1 cellular context compared by ENCODE assay signal in the genomic region with DNA sequence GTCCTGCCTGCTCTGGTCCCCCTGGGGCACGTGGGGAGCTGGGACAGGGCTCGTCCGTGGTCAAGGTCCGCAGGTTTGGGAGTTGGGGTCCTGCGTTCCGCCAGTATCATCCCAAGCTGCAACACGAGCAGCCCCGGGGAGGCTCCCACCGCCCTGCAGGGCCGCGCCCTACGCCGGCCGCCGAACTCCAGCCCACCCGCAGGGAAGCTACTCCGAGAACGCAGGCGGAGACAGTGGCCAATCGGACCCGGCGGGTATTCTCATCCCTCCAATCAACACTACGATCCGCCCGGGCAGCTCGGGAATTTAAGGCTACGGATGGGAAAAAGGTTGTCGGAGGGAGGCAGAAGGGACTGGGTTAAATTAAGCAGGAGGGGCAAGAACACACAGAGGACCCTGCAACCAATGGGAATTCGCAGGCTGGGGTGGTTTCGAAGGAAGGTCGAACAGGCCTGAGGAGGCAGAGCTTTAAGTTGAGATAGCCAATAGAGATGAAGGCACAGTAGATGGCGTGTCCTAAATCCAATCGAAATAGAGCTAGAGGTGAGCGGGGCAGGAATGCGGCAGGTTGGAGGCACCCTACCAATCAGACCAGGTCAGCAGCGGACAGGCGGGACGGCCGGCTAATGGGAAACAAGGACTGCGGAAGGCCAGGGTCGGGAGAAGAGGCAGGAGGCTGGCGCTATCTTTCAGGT.
TF ChIP-seq lines count a peak whose summit lies in the region.

No MANE protein-coding gene starts in this region.

TF ChIP-seq in HepG2, 621 proteins besides CTCF, POLR2A, EP300 and RAD21 (continued from another document and continues in another):
- TF ChIP-seq, protein P1, sequence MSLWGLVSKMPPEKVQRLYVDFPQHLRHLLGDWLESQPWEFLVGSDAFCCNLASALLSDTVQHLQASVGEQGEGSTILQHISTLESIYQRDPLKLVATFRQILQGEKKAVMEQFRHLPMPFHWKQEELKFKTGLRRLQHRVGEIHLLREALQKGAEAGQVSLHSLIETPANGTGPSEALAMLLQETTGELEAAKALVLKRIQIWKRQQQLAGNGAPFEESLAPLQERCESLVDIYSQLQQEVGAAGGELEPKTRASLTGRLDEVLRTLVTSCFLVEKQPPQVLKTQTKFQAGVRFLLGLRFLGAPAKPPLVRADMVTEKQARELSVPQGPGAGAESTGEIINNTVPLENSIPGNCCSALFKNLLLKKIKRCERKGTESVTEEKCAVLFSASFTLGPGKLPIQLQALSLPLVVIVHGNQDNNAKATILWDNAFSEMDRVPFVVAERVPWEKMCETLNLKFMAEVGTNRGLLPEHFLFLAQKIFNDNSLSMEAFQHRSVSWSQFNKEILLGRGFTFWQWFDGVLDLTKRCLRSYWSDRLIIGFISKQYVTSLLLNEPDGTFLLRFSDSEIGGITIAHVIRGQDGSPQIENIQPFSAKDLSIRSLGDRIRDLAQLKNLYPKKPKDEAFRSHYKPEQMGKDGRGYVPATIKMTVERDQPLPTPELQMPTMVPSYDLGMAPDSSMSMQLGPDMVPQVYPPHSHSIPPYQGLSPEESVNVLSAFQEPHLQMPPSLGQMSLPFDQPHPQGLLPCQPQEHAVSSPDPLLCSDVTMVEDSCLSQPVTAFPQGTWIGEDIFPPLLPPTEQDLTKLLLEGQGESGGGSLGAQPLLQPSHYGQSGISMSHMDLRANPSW (CRISPR knock-in tag; IDR thresholded peaks at IDR 0.05; ENCODE audit: borderline replicate concordance) = peak; percentile 15; the same call in 1 of the 2 replicates
- TF ChIP-seq, protein P2, sequence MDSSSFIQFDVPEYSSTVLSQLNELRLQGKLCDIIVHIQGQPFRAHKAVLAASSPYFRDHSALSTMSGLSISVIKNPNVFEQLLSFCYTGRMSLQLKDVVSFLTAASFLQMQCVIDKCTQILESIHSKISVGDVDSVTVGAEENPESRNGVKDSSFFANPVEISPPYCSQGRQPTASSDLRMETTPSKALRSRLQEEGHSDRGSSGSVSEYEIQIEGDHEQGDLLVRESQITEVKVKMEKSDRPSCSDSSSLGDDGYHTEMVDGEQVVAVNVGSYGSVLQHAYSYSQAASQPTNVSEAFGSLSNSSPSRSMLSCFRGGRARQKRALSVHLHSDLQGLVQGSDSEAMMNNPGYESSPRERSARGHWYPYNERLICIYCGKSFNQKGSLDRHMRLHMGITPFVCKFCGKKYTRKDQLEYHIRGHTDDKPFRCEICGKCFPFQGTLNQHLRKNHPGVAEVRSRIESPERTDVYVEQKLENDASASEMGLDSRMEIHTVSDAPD (CRISPR knock-in tag; IDR thresholded peaks at IDR 0.05) = no peak
- TF ChIP-seq, protein P3, sequence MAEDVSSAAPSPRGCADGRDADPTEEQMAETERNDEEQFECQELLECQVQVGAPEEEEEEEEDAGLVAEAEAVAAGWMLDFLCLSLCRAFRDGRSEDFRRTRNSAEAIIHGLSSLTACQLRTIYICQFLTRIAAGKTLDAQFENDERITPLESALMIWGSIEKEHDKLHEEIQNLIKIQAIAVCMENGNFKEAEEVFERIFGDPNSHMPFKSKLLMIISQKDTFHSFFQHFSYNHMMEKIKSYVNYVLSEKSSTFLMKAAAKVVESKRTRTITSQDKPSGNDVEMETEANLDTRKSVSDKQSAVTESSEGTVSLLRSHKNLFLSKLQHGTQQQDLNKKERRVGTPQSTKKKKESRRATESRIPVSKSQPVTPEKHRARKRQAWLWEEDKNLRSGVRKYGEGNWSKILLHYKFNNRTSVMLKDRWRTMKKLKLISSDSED (CRISPR knock-in tag; IDR thresholded peaks at IDR 0.05) = no peak
- TF ChIP-seq, protein P4, sequence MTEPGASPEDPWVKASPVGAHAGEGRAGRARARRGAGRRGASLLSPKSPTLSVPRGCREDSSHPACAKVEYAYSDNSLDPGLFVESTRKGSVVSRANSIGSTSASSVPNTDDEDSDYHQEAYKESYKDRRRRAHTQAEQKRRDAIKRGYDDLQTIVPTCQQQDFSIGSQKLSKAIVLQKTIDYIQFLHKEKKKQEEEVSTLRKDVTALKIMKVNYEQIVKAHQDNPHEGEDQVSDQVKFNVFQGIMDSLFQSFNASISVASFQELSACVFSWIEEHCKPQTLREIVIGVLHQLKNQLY (CRISPR knock-in tag; IDR thresholded peaks at IDR 0.05) = no peak
- TF ChIP-seq HNRNPLL (IDR thresholded peaks at IDR 0.05; ENCODE audit: low read depth, low read length, poor library complexity, severe bottlenecking) = peak; percentile 97
- no peak for TF ChIP-seq MBNL3 (CRISPR knock-in tag; conservative IDR thresholded peaks at IDR 0.05)
- TF ChIP-seq, protein P5, sequence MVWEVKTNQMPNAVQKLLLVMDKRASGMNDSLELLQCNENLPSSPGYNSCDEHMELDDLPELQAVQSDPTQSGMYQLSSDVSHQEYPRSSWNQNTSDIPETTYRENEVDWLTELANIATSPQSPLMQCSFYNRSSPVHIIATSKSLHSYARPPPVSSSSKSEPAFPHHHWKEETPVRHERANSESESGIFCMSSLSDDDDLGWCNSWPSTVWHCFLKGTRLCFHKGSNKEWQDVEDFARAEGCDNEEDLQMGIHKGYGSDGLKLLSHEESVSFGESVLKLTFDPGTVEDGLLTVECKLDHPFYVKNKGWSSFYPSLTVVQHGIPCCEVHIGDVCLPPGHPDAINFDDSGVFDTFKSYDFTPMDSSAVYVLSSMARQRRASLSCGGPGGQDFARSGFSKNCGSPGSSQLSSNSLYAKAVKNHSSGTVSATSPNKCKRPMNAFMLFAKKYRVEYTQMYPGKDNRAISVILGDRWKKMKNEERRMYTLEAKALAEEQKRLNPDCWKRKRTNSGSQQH (CRISPR knock-in tag; IDR thresholded peaks at IDR 0.05; ENCODE audit: low read depth) = no peak
- no peak for TF ChIP-seq ZNF607 (CRISPR knock-in tag; IDR thresholded peaks at IDR 0.05; ENCODE audit: borderline replicate concordance)
- TF ChIP-seq, protein P6, sequence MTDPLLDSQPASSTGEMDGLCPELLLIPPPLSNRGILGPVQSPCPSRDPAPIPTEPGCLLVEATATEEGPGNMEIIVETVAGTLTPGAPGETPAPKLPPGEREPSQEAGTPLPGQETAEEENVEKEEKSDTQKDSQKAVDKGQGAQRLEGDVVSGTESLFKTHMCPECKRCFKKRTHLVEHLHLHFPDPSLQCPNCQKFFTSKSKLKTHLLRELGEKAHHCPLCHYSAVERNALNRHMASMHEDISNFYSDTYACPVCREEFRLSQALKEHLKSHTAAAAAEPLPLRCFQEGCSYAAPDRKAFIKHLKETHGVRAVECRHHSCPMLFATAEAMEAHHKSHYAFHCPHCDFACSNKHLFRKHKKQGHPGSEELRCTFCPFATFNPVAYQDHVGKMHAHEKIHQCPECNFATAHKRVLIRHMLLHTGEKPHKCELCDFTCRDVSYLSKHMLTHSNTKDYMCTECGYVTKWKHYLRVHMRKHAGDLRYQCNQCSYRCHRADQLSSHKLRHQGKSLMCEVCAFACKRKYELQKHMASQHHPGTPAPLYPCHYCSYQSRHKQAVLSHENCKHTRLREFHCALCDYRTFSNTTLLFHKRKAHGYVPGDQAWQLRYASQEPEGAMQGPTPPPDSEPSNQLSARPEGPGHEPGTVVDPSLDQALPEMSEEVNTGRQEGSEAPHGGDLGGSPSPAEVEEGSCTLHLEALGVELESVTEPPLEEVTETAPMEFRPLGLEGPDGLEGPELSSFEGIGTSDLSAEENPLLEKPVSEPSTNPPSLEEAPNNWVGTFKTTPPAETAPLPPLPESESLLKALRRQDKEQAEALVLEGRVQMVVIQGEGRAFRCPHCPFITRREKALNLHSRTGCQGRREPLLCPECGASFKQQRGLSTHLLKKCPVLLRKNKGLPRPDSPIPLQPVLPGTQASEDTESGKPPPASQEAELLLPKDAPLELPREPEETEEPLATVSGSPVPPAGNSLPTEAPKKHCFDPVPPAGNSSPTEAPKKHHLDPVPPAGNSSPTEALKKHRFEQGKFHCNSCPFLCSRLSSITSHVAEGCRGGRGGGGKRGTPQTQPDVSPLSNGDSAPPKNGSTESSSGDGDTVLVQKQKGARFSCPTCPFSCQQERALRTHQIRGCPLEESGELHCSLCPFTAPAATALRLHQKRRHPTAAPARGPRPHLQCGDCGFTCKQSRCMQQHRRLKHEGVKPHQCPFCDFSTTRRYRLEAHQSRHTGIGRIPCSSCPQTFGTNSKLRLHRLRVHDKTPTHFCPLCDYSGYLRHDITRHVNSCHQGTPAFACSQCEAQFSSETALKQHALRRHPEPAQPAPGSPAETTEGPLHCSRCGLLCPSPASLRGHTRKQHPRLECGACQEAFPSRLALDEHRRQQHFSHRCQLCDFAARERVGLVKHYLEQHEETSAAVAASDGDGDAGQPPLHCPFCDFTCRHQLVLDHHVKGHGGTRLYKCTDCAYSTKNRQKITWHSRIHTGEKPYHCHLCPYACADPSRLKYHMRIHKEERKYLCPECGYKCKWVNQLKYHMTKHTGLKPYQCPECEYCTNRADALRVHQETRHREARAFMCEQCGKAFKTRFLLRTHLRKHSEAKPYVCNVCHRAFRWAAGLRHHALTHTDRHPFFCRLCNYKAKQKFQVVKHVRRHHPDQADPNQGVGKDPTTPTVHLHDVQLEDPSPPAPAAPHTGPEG (CRISPR knock-in tag; IDR thresholded peaks at IDR 0.05) = peak; percentile 10; the same call in 1 of the 2 replicates
- TF ChIP-seq, protein P7, sequence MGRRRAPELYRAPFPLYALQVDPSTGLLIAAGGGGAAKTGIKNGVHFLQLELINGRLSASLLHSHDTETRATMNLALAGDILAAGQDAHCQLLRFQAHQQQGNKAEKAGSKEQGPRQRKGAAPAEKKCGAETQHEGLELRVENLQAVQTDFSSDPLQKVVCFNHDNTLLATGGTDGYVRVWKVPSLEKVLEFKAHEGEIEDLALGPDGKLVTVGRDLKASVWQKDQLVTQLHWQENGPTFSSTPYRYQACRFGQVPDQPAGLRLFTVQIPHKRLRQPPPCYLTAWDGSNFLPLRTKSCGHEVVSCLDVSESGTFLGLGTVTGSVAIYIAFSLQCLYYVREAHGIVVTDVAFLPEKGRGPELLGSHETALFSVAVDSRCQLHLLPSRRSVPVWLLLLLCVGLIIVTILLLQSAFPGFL (CRISPR knock-in tag; IDR thresholded peaks at IDR 0.05) = no peak
- TF ChIP-seq REPIN1 (CRISPR knock-in tag; IDR thresholded peaks at IDR 0.05; ENCODE audit: borderline replicate concordance, low read depth) = no peak
- TF ChIP-seq, protein P8, sequence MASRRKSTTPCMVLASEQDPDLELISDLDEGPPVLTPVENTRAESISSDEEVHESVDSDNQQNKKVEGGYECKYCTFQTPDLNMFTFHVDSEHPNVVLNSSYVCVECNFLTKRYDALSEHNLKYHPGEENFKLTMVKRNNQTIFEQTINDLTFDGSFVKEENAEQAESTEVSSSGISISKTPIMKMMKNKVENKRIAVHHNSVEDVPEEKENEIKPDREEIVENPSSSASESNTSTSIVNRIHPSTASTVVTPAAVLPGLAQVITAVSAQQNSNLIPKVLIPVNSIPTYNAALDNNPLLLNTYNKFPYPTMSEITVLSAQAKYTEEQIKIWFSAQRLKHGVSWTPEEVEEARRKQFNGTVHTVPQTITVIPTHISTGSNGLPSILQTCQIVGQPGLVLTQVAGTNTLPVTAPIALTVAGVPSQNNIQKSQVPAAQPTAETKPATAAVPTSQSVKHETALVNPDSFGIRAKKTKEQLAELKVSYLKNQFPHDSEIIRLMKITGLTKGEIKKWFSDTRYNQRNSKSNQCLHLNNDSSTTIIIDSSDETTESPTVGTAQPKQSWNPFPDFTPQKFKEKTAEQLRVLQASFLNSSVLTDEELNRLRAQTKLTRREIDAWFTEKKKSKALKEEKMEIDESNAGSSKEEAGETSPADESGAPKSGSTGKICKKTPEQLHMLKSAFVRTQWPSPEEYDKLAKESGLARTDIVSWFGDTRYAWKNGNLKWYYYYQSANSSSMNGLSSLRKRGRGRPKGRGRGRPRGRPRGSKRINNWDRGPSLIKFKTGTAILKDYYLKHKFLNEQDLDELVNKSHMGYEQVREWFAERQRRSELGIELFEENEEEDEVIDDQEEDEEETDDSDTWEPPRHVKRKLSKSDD (CRISPR knock-in tag; IDR thresholded peaks at IDR 0.05; ENCODE audit: low read depth) = no peak
- peak; percentile 14; the same call in 1 of the 2 replicates for TF ChIP-seq GATAD2A (CRISPR knock-in tag; IDR thresholded peaks at IDR 0.05)
- no peak for TF ChIP-seq SRSF1 (optimal IDR thresholded peaks at IDR 0.05; ENCODE audit: low read depth, low read length)
- TF ChIP-seq PTBP1 (IDR thresholded peaks at IDR 0.05; ENCODE audit: low read depth, low read length, poor library complexity, severe bottlenecking) = no peak
- no peak for TF ChIP-seq GLI4 (CRISPR knock-in tag; IDR thresholded peaks at IDR 0.05; ENCODE audit: borderline replicate concordance)
- no peak for TF ChIP-seq ZNF251 (CRISPR knock-in tag; IDR thresholded peaks at IDR 0.05)
- TF ChIP-seq TBL1XR1 (IDR thresholded peaks at IDR 0.05; ENCODE audit: borderline replicate concordance, low read length, partially characterized antibody) = no peak
- TF ChIP-seq, protein P9, sequence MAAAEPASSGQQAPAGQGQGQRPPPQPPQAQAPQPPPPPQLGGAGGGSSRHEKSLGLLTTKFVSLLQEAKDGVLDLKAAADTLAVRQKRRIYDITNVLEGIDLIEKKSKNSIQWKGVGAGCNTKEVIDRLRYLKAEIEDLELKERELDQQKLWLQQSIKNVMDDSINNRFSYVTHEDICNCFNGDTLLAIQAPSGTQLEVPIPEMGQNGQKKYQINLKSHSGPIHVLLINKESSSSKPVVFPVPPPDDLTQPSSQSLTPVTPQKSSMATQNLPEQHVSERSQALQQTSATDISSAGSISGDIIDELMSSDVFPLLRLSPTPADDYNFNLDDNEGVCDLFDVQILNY (CRISPR knock-in tag; conservative IDR thresholded peaks at IDR 0.05) = no peak
- TF ChIP-seq ELF3 (CRISPR knock-in tag; IDR thresholded peaks at IDR 0.05) = no peak
- no peak for TF ChIP-seq RXRA (CRISPR knock-in tag; IDR thresholded peaks at IDR 0.05)
- TF ChIP-seq ZNF883 (CRISPR knock-in tag; IDR thresholded peaks at IDR 0.05; ENCODE audit: not compliant biosample characterization) = peak; percentile 37
- TF ChIP-seq, protein P10, sequence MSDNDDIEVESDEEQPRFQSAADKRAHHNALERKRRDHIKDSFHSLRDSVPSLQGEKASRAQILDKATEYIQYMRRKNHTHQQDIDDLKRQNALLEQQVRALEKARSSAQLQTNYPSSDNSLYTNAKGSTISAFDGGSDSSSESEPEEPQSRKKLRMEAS (IDR thresholded peaks at IDR 0.05) = peak; percentile 50; the same call in 1 of the 2 replicates
- TF ChIP-seq HOXA9 (CRISPR knock-in tag; IDR thresholded peaks at IDR 0.05; ENCODE audit: borderline replicate concordance) = no peak
- TF ChIP-seq, protein P11, sequence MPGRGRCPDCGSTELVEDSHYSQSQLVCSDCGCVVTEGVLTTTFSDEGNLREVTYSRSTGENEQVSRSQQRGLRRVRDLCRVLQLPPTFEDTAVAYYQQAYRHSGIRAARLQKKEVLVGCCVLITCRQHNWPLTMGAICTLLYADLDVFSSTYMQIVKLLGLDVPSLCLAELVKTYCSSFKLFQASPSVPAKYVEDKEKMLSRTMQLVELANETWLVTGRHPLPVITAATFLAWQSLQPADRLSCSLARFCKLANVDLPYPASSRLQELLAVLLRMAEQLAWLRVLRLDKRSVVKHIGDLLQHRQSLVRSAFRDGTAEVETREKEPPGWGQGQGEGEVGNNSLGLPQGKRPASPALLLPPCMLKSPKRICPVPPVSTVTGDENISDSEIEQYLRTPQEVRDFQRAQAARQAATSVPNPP (CRISPR knock-in tag; IDR thresholded peaks at IDR 0.05) = no peak
- no peak for TF ChIP-seq ZNF7 (CRISPR knock-in tag; IDR thresholded peaks at IDR 0.05)
- no peak for TF ChIP-seq NFKB2 (CRISPR knock-in tag; IDR thresholded peaks at IDR 0.05; ENCODE audit: borderline replicate concordance)
- TF ChIP-seq KDM1A (CRISPR knock-in tag; IDR thresholded peaks at IDR 0.05) = no peak
- TF ChIP-seq, protein P12, sequence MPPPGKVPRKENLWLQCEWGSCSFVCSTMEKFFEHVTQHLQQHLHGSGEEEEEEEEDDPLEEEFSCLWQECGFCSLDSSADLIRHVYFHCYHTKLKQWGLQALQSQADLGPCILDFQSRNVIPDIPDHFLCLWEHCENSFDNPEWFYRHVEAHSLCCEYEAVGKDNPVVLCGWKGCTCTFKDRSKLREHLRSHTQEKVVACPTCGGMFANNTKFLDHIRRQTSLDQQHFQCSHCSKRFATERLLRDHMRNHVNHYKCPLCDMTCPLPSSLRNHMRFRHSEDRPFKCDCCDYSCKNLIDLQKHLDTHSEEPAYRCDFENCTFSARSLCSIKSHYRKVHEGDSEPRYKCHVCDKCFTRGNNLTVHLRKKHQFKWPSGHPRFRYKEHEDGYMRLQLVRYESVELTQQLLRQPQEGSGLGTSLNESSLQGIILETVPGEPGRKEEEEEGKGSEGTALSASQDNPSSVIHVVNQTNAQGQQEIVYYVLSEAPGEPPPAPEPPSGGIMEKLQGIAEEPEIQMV (CRISPR knock-in tag; IDR thresholded peaks at IDR 0.05; ENCODE audit: low read depth) = no peak
